In the genomic region with DNA sequence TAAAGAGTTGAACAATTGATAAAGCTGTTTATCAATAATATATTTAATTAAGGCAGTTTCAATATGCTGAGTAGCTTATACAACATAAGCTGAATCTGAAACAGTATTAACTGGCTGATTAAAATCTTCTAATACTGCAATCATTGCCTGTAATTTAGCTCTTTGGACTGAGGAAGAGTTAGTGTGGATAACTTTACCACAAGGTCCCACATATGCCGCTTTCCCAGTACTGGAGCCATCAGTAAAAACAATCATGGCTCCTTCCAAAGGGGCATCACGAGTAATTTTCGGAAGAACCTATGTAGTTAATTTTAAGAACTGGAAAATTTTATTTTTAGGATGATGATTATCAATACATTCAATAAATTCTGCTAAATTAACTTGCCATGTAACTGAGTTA, we compare ENCODE assay signal across 21 cellular contexts. TPM values are rescaled to one million over a fixed set of nuclear protein-coding genes. Genes with fewer than 3 reads are reported as not detected.
A peak's percentile ranks its signal among the peaks of the same experiment; 100 is the strongest.
DNase-seq lines count a peak whose midpoint lies in the region; ATAC-seq, FAIRE-seq and TF ChIP-seq lines count a peak whose summit lies in the region.
"Had no signal": no experiment of that assay in that cellular context is flagged by ENCODE, and none has a peak within 500 bp of the region (broad histone marks: within the 10 kb centered on the region; RNA-seq: fewer than 3 reads in every experiment).

No MANE protein-coding gene starts in this region.

- H3K36me3 ChIP-seq in keratinocyte (ENCODE audit: control insufficient read depth in 2 of 2, extremely low read depth in 1 of 2, insufficient read depth in 2 of 2, low read length in 2 of 2), result peaks cover 5 to 11% of the 10 kb centered on the region in 2 experiments

- no peak overlapping the region for H2AFZ ChIP-seq in keratinocyte (ENCODE audit: control insufficient read depth, low read length)
- H2AFZ ChIP-seq: GM23248 had no signal

- H3K4me3 Mint-ChIP-seq in activated T-cell treated with anti-CD3 and anti-CD28 coated beads, Interleukin-2, amount 50 U/mL, for 24 hours, result peak overlapping the region; percentile 80
- H3K4me3 Mint-ChIP-seq in activated T-cell treated with anti-CD3 and anti-CD28 coated beads, Interleukin-2, amount 50 U/mL, for 4 hours, result no peak overlapping the region
- H3K4me3 Mint-ChIP-seq in CD4-positive, alpha-beta T cell, result peak overlapping the region; percentile 88
- no peak overlapping the region for H3K4me3 Mint-ChIP-seq in type B pancreatic cell
- H3K4me3 Mint-ChIP-seq: B cell; CD8-positive, alpha-beta T cell had no signal

- no peak overlapping the region for H3K9ac ChIP-seq in keratinocyte (ENCODE audit: control insufficient read depth, extremely low read depth, insufficient read depth, low read length)
- H3K9ac ChIP-seq: GM23248 had no signal

- no peaks in the 10 kb centered on the region for H3K9me1 ChIP-seq in keratinocyte (ENCODE audit: control insufficient read depth, extremely low read depth, insufficient read depth, low read length)

- H3K9me3 Mint-ChIP-seq in activated T-cell treated with anti-CD3 and anti-CD28 coated beads, Interleukin-2, amount 50 U/mL, for 24 hours, result no peaks in the 10 kb centered on the region
- no peaks in the 10 kb centered on the region for H3K9me3 Mint-ChIP-seq in activated T-cell treated with anti-CD3 and anti-CD28 coated beads, Interleukin-2, amount 50 U/mL, for 4 hours
- H3K9me3 Mint-ChIP-seq in CD4-positive, alpha-beta T cell, result no peaks in the 10 kb centered on the region
- peaks cover 16% of the 10 kb centered on the region for H3K9me3 Mint-ChIP-seq in type B pancreatic cell
- H3K9me3 Mint-ChIP-seq: CD8-positive, alpha-beta T cell had no signal

- peaks cover 80% of the 10 kb centered on the region for H3K4me1 Mint-ChIP-seq in activated T-cell treated with anti-CD3 and anti-CD28 coated beads, Interleukin-2, amount 50 U/mL, for 24 hours (ENCODE audit: low read depth)
- H3K4me1 Mint-ChIP-seq in activated T-cell treated with anti-CD3 and anti-CD28 coated beads, Interleukin-2, amount 50 U/mL, for 4 hours (ENCODE audit: low read depth), result peaks cover 77% of the 10 kb centered on the region
- H3K4me1 Mint-ChIP-seq in CD4-positive, alpha-beta T cell (ENCODE audit: low read depth), result peaks cover 49% of the 10 kb centered on the region
- peaks cover 25% of the 10 kb centered on the region for H3K4me1 Mint-ChIP-seq in type B pancreatic cell (ENCODE audit: unreplicated experiment)

- no peaks in the 10 kb centered on the region for H3K27me3 ChIP-seq in CD4-positive, alpha-beta T cell (ENCODE audit: control insufficient read depth, insufficient read depth, low read length)
- no peaks in the 10 kb centered on the region for H3K27me3 ChIP-seq in keratinocyte (ENCODE audit: control insufficient read depth, extremely low read depth, insufficient read depth, low read length)

- peak overlapping the region; percentile 68 for H3K4me2 ChIP-seq in keratinocyte (ENCODE audit: control insufficient read depth, extremely low read depth, insufficient read depth, low read depth, low read length)

- H3K36me3 Mint-ChIP-seq in activated T-cell treated with anti-CD3 and anti-CD28 coated beads, Interleukin-2, amount 50 U/mL, for 24 hours (ENCODE audit: low read depth), result peaks cover 89% of the 10 kb centered on the region
- H3K36me3 Mint-ChIP-seq in activated T-cell treated with anti-CD3 and anti-CD28 coated beads, Interleukin-2, amount 50 U/mL, for 4 hours (ENCODE audit: insufficient read depth), result peaks cover 37% of the 10 kb centered on the region
- peaks cover 6% of the 10 kb centered on the region for H3K36me3 Mint-ChIP-seq in CD4-positive, alpha-beta T cell (ENCODE audit: low read depth)
- H3K36me3 Mint-ChIP-seq in type B pancreatic cell, result peaks cover 55% of the 10 kb centered on the region

- TF ChIP-seq CTCF in CD4-positive, alpha-beta T cell (IDR thresholded peaks at IDR 0.05), result no peak
- TF ChIP-seq CTCF in VCaP (conservative IDR thresholded peaks at IDR 0.05) (no peak), keratinocyte (optimal IDR thresholded peaks at IDR 0.05 in 1 of 3, IDR thresholded peaks at IDR 0.05 in 1 of 3, conservative IDR thresholded peaks at IDR 0.05 in 1 of 3; ENCODE audit: extremely low read depth in 1 of 3, insufficient read depth in 2 of 3, low read length in 3 of 3) (no peak), type B pancreatic cell (conservative IDR thresholded peaks at IDR 0.05) (no peak)

- intact Hi-C loops in CD4-positive, alpha-beta T cell (cut with DNase I, micrococcal nuclease), result no loop called here

- no peak for DNase-seq in activated T-cell treated with anti-CD3 and anti-CD28 coated beads, Interleukin-2, amount 50 U/mL, for 24 hours
- DNase-seq in activated T-cell treated with anti-CD3 and anti-CD28 coated beads, Interleukin-2, amount 50 U/mL, for 4 hours, result no peak
- no peak for DNase-seq in CD4-positive, alpha-beta T cell
- DNase-seq in keratinocyte (ENCODE audit: low read depth, low spot score) (no peak), type B pancreatic cell (ENCODE audit: extremely low spot score, unreplicated experiment) (no peak), AML-193 (lab: John Stamatoyannopoulos, UW) (no peak), NCI-H2081 (lab: John Stamatoyannopoulos, UW) (no peak)
- DNase-seq: ACHN; CD8-positive, alpha-beta T cell; COR-L47; DMS153; DMS79 treated with DMSO at 0.1 percent for 48 hours; EL; GM23248 had no signal

- no peak overlapping the region for H3K27ac Mint-ChIP-seq in activated T-cell treated with anti-CD3 and anti-CD28 coated beads, Interleukin-2, amount 50 U/mL, for 24 hours
- peak overlapping the region; percentile 66 for H3K27ac Mint-ChIP-seq in CD4-positive, alpha-beta T cell
- no peak overlapping the region for H3K27ac Mint-ChIP-seq in type B pancreatic cell
- H3K27ac Mint-ChIP-seq: B cell; CD8-positive, alpha-beta T cell had no signal

- peaks cover 17% of the 10 kb centered on the region for H3K4me1 ChIP-seq in keratinocyte (ENCODE audit: control insufficient read depth, extremely low read depth, insufficient read depth, low read length)

- dilution Hi-C loops in keratinocyte (cut with MboI; ENCODE audit: extremely low pct_ligation_motif_present, low sequenced_read_pairs), result no loop called here

- H3K27me3 Mint-ChIP-seq in activated T-cell treated with anti-CD3 and anti-CD28 coated beads, Interleukin-2, amount 50 U/mL, for 24 hours, result no peaks in the 10 kb centered on the region
- no peaks in the 10 kb centered on the region for H3K27me3 Mint-ChIP-seq in activated T-cell treated with anti-CD3 and anti-CD28 coated beads, Interleukin-2, amount 50 U/mL, for 4 hours (ENCODE audit: low read depth)
- no peaks in the 10 kb centered on the region for H3K27me3 Mint-ChIP-seq in CD4-positive, alpha-beta T cell
- no peaks in the 10 kb centered on the region for H3K27me3 Mint-ChIP-seq in type B pancreatic cell
- H3K27me3 Mint-ChIP-seq: B cell had no signal

- H3K4me3 ChIP-seq in keratinocyte (ENCODE audit: control insufficient read depth in 2 of 3, extremely low read depth in 1 of 3, insufficient read depth in 2 of 3, low read depth in 1 of 3, low read length in 3 of 3), result peak overlapping the region in 1 of 3 experiments; percentile 79
- H3K4me3 ChIP-seq: GM23248 had no signal

- CTCF ChIA-PET in CD4-positive, alpha-beta T cell (lab: Charles Lee), result no interaction called here

- H3K9me3 ChIP-seq in CD4-positive, alpha-beta T cell (ENCODE audit: control insufficient read depth, low read length), result no peaks in the 10 kb centered on the region
- no peaks in the 10 kb centered on the region for H3K9me3 ChIP-seq in keratinocyte (ENCODE audit: control insufficient read depth, low read depth, low read length)

- no peak for ATAC-seq in activated T-cell treated with anti-CD3 and anti-CD28 coated beads, Interleukin-2, amount 50 U/mL, for 4 hours
- no peak for ATAC-seq in CD4-positive, alpha-beta T cell (ENCODE audit: poor library complexity)
- ATAC-seq: CD8-positive, alpha-beta T cell; HCT116 had no signal

- H4K20me1 ChIP-seq in keratinocyte (ENCODE audit: control insufficient read depth, extremely low read depth, insufficient read depth, low read length), result peaks cover 4% of the 10 kb centered on the region

- FAIRE-seq in keratinocyte (lab: Jason Lieb, UNC), result no peak
- FAIRE-seq: G401.6, H54, HTR-8/SVneo had no signal

- H3K27ac ChIP-seq in CD4-positive, alpha-beta T cell (ENCODE audit: low read depth, low read length), result no peak overlapping the region
- H3K27ac ChIP-seq in VCaP (peak overlapping the region; percentile 91), keratinocyte (ENCODE audit: control insufficient read depth, insufficient read depth, low read length) (no peak overlapping the region)
- H3K27ac ChIP-seq: C4-2B, GM23248 had no signal

- H3K79me2 ChIP-seq in keratinocyte (ENCODE audit: control insufficient read depth, insufficient read depth, low read length), result peaks cover 58% of the 10 kb centered on the region

- POLR2A ChIA-PET in CD4-positive, alpha-beta T cell (lab: Charles Lee), result no interaction called here

RNA-seq across cellular contexts. Expression of gene DAP3, which starts 6.7 kb away (rescaled TPM):
- total RNA-seq in activated T-cell treated with anti-CD3 and anti-CD28 coated beads, Interleukin-2, amount 50 U/mL, for 4 hours, result 100 to 1,000 TPM; 194 to 197 (median 196) TPM
- 100 to 1,000 TPM; 105 to 106 TPM for total RNA-seq in CD4-positive, alpha-beta T cell
- polyA plus RNA-seq in keratinocyte, result 160 to 210 TPM (median 203 TPM) in 3 replicates
- polyA plus RNA-seq in keratinocyte (2011; ENCODE audit: low read depth), result 113 TPM
- polyA plus RNA-seq in keratinocyte (2011; cell fraction: cytosol; rRNA removed), result 114 and 158 TPM in 2 replicates
- polyA plus RNA-seq in keratinocyte (2011; cell fraction: nucleus; rRNA removed), result 195 and 227 TPM in 2 replicates
- polyA plus RNA-seq in keratinocyte (2012; ENCODE audit: low replicate concordance), result 107 and 153 TPM in 2 replicates
- polyA minus RNA-seq in keratinocyte, result 81.6 to 167 TPM (median 162 TPM) in 3 replicates
- 102 TPM for polyA minus RNA-seq in keratinocyte (2011; cell fraction: cytosol; rRNA and poly(A)+ RNA removed)
- polyA minus RNA-seq in keratinocyte (2011; cell fraction: nucleus; rRNA and poly(A)+ RNA removed), result 80.3 and 122 TPM in 2 replicates
- 95.9 and 109 TPM in 2 replicates for total RNA-seq in type B pancreatic cell (ENCODE audit: low replicate concordance)

RNA-seq across cellular contexts. Expression of gene YY1AP1, which starts 7.0 kb away (rescaled TPM):
- 10 to 100 TPM; 44.9 to 52.7 (median 50.1) TPM for total RNA-seq in activated T-cell treated with anti-CD3 and anti-CD28 coated beads, Interleukin-2, amount 50 U/mL, for 4 hours
- total RNA-seq in CD4-positive, alpha-beta T cell, result 10 to 100 TPM; 71.1 to 81.2 TPM
- polyA plus RNA-seq in keratinocyte, result 33.0 to 79.1 TPM (median 45.2 TPM) in 3 replicates
- polyA plus RNA-seq in keratinocyte (2011; ENCODE audit: low read depth), result 115 TPM
- 31.9 and 43.7 TPM in 2 replicates for polyA plus RNA-seq in keratinocyte (2011; cell fraction: cytosol; rRNA removed)
- polyA plus RNA-seq in keratinocyte (2011; cell fraction: nucleus; rRNA removed), result 49.0 and 54.0 TPM in 2 replicates
- polyA plus RNA-seq in keratinocyte (2012; ENCODE audit: low replicate concordance), result 29.2 and 35.9 TPM in 2 replicates
- polyA minus RNA-seq in keratinocyte, result 36.3 to 49.5 TPM (median 40.4 TPM) in 3 replicates
- polyA minus RNA-seq in keratinocyte (2011; cell fraction: cytosol; rRNA and poly(A)+ RNA removed), result 23.0 TPM
- 14.6 and 19.9 TPM in 2 replicates for polyA minus RNA-seq in keratinocyte (2011; cell fraction: nucleus; rRNA and poly(A)+ RNA removed)
- 44.5 and 50.8 TPM in 2 replicates for total RNA-seq in type B pancreatic cell (ENCODE audit: low replicate concordance)

Comparison
In these comparisons a context has a peak if more than half of its experiments do, and no peak if none do; other contexts are left out.
1. H3K4me3 Mint-ChIP-seq: peak in activated T-cell treated with anti-CD3 and anti-CD28 coated beads, Interleukin-2, amount 50 U/mL, for 24 hours (single experiment) and CD4-positive, alpha-beta T cell (single experiment); none in activated T-cell treated with anti-CD3 and anti-CD28 coated beads, Interleukin-2, amount 50 U/mL, for 4 hours (single experiment) and type B pancreatic cell (single experiment).